In genomic region chr3:57281710-57282109, GRCh38 we compare ENCODE assay signal across 15 cellular contexts. TPM values are rescaled to one million over a fixed set of nuclear protein-coding genes. Genes with fewer than 3 reads are reported as not detected.
DNase-seq lines count a peak whose midpoint lies in the region; ATAC-seq and TF ChIP-seq lines count a peak whose summit lies in the region.
"Had no signal": no experiment of that assay in that cellular context is flagged by ENCODE, and none has a peak within 500 bp of the region (broad histone marks: within the 10 kb centered on the region; RNA-seq: fewer than 3 reads in every experiment).

No MANE protein-coding gene starts in this region.

- DNase-seq in AG10803 (ENCODE audit: low read depth) (peak; percentile 39), HT1080 (ENCODE audit: low read depth) (peak; percentile 69), SW480 (ENCODE audit: low spot score) (peak; percentile 7), glomerular visceral epithelial cell (ENCODE audit: extremely low spot score) (peak; percentile 21), NCI-H345 (lab: John Stamatoyannopoulos, UW) (no peak), DMS79 (lab: John Stamatoyannopoulos, UW) (no peak), adrenal gland (no peak)
- no peak for DNase-seq in effector memory CD8-positive, alpha-beta T cell
- DNase-seq: activated CD4-positive, alpha-beta T cell treated with anti-CD3 and anti-CD28 coated beads for 4 hours; activated T-cell treated with anti-CD3 and anti-CD28 coated beads, Interleukin-2, amount 50 U/mL, for 48 hours; DMS79 treated with DMSO at 0.1 percent for 48 hours; effector CD4-positive, alpha-beta T cell; T-cell; upper lobe of left lung had no signal

- H3K4me3 ChIP-seq in AG10803 (ENCODE audit: low read length): no peak overlapping the region
- no peak overlapping the region for H3K4me3 ChIP-seq in adrenal gland
- H3K4me3 ChIP-seq: upper lobe of left lung had no signal

- no peaks in the 10 kb centered on the region for H3K4me1 ChIP-seq in adrenal gland (replicated peaks in 1 of 2)
- H3K4me1 ChIP-seq: upper lobe of left lung had no signal

- H3K27ac Mint-ChIP-seq in effector memory CD8-positive, alpha-beta T cell: no peak overlapping the region
- H3K27ac Mint-ChIP-seq: T-cell had no signal

- H3K4me3 Mint-ChIP-seq in effector memory CD8-positive, alpha-beta T cell: no peak overlapping the region
- H3K4me3 Mint-ChIP-seq: T-cell had no signal

- ATAC-seq in effector memory CD8-positive, alpha-beta T cell (replicated peaks): no peak
- ATAC-seq: T-cell had no signal

- WGBS in adrenal gland, 4 donors: 48 to 65% (median 55%) methylated on average over 1 of the region's 1 CpG

- no peak overlapping the region for H3K27ac ChIP-seq in adrenal gland
- H3K27ac ChIP-seq: upper lobe of left lung had no signal

- H3K4me1 Mint-ChIP-seq in effector memory CD8-positive, alpha-beta T cell (ENCODE audit: low read depth in 2 of 2): no peaks in the 10 kb centered on the region
- H3K4me1 Mint-ChIP-seq: T-cell had no signal

- no peaks in the 10 kb centered on the region for H3K9me3 ChIP-seq in adrenal gland (replicated peaks in 1 of 3)
- H3K9me3 ChIP-seq: upper lobe of left lung had no signal

- H3K27me3 ChIP-seq in adrenal gland: no peaks in the 10 kb centered on the region
- H3K27me3 ChIP-seq: upper lobe of left lung had no signal

- H3K36me3 Mint-ChIP-seq in effector memory CD8-positive, alpha-beta T cell (ENCODE audit: insufficient read depth): no peaks in the 10 kb centered on the region

- H3K9me3 Mint-ChIP-seq in effector memory CD8-positive, alpha-beta T cell: no peaks in the 10 kb centered on the region

- TF ChIP-seq CTCF in AG10803 (conservative IDR thresholded peaks at IDR 0.05; ENCODE audit: low read length) (no peak), adrenal gland (IDR thresholded peaks at IDR 0.05) (no peak)

- H3K36me3 ChIP-seq in adrenal gland (replicated peaks in 1 of 2): no peaks in the 10 kb centered on the region
- H3K36me3 ChIP-seq: upper lobe of left lung had no signal

- intact Hi-C loops in adrenal gland (cut with DNase I): no loop called here

- no peak for TF ChIP-seq POLR2A in adrenal gland (IDR thresholded peaks at IDR 0.05)

- H3K27me3 Mint-ChIP-seq in effector memory CD8-positive, alpha-beta T cell: peaks cover 0 to 12% of the 10 kb centered on the region in 2 donors

RNA-seq across cellular contexts. Expression of gene ASB14, which starts 10.8 kb away (rescaled TPM):
- 0.20 TPM in 1 of 2 replicates, not detected in the other for total RNA-seq in HT1080 (2014; rRNA removed; shearing (Covaris generic))
- not detected in 2 replicates for polyA plus RNA-seq in HT1080 (2015; cell fraction: cytosol; rRNA removed)
- 0.06 TPM in 1 of 2 replicates, not detected in the other for polyA plus RNA-seq in HT1080 (2015; cell fraction: nucleus; rRNA removed)
- total RNA-seq in adrenal gland: under 1 TPM in 1 of 8 donors, not detected in 7; 0.17 TPM
- not detected for polyA plus RNA-seq in adrenal gland
- total RNA-seq: glomerular endothelial cell, T-cell had no signal

RNA-seq across cellular contexts. Expression of gene APPL1, which starts 54.2 kb away (rescaled TPM):
- 44.9 and 46.1 TPM in 2 replicates for total RNA-seq in HT1080 (2014; rRNA removed; shearing (Covaris generic))
- polyA plus RNA-seq in HT1080 (2015; cell fraction: cytosol; rRNA removed): 27.2 and 34.1 TPM in 2 replicates
- polyA plus RNA-seq in HT1080 (2015; cell fraction: nucleus; rRNA removed): 26.1 and 26.2 TPM in 2 replicates
- 10 to 100 TPM; 21.5 to 45.7 (median 35.8) TPM for total RNA-seq in adrenal gland
- polyA plus RNA-seq in adrenal gland: 10 to 100 TPM in 1 of 3 donors, 1 to 10 TPM in 2; 6.1 to 31.2 (median 9.1) TPM

Comparison
In these comparisons a context has a peak if more than half of its experiments do, and no peak if none do; other contexts are left out.
1. DNase-seq: peak in AG10803 (single experiment), HT1080 (single experiment), SW480 (single experiment) and glomerular visceral epithelial cell (single experiment); none in NCI-H345 (single experiment), DMS79 (single experiment), adrenal gland (0 of 7) and effector memory CD8-positive, alpha-beta T cell (0 of 3).